In genomic region chr13:50400035-50400726, GRCh38 we compare ENCODE assay signal across 11 cellular contexts.
DNase-seq lines count a peak whose midpoint lies in the region; ATAC-seq and TF ChIP-seq lines count a peak whose summit lies in the region.
"Had no signal": no experiment of that assay in that cellular context is flagged by ENCODE, and none has a peak within 500 bp of the region (broad histone marks: within the 10 kb centered on the region; RNA-seq: fewer than 3 reads in every experiment).

No MANE protein-coding gene starts in this region.

- 94% methylated on average over 2 of the region's 3 CpGs for WGBS in mesenchymal stem cell

- H3K18ac ChIP-seq in mesenchymal stem cell (ENCODE audit: low read depth in 1 of 2, low read length in 2 of 2): no peak overlapping the region

- peak overlapping the region; percentile 2 for H3K9ac ChIP-seq in mesenchymal stem cell (ENCODE audit: low read length)

- no peak overlapping the region for H2BK15ac ChIP-seq in mesenchymal stem cell (ENCODE audit: low read depth, poor library complexity, severe bottlenecking)

- no peaks in the 10 kb centered on the region for H3K79me1 ChIP-seq in mesenchymal stem cell (replicated peaks; ENCODE audit: low read length, poor library complexity, severe bottlenecking)

- no peak overlapping the region for H2AFZ ChIP-seq in mesenchymal stem cell (ENCODE audit: low read depth, low read length)

- no peak overlapping the region for H4K91ac ChIP-seq in mesenchymal stem cell (ENCODE audit: low read length)

- H3K27me3 ChIP-seq in right atrium auricular region: no peaks in the 10 kb centered on the region
- no peaks in the 10 kb centered on the region for H3K27me3 ChIP-seq in mesenchymal stem cell (ENCODE audit: control insufficient read depth in 1 of 2, insufficient read depth in 1 of 2, low read length in 2 of 2)
- H3K27me3 ChIP-seq in thoracic aorta (replicated peaks; ENCODE audit: insufficient read depth): no peaks in the 10 kb centered on the region
- no peaks in the 10 kb centered on the region for H3K27me3 ChIP-seq in HAP-1 (ENCODE audit: low read depth)

- H2BK120ac ChIP-seq in mesenchymal stem cell (ENCODE audit: low read depth, low read length): no peak overlapping the region

- peaks cover 0 to 20% of the 10 kb centered on the region in 2 donors for H3K4me1 ChIP-seq in right atrium auricular region
- peaks cover 2% of the 10 kb centered on the region for H3K4me1 ChIP-seq in mesenchymal stem cell (ENCODE audit: control insufficient read depth, insufficient read depth, low read depth, low read length)
- H3K4me1 ChIP-seq in thoracic aorta (ENCODE audit: control insufficient read depth in 1 of 2, low read depth in 2 of 2): peaks cover 0 to 8% of the 10 kb centered on the region in 2 donors
- H3K4me1 ChIP-seq in HAP-1: no peaks in the 10 kb centered on the region

- H3K27ac ChIP-seq in right atrium auricular region: peak overlapping the region in 1 of 2 donors; percentile 74
- no peak overlapping the region for H3K27ac ChIP-seq in mesenchymal stem cell (ENCODE audit: low read length, poor library complexity, severe bottlenecking)
- no peak overlapping the region for H3K27ac ChIP-seq in thoracic aorta

- intact Hi-C loops in Right ventricle myocardium superior (cut with DNase I): no loop called here

- ATAC-seq in Right ventricle myocardium superior (ENCODE audit: poor library complexity) (peak; percentile 89), thoracic aorta (ENCODE audit: insufficient number of reproducible peaks, low FRiP score, low read depth) (no peak), GM19463 (IDR thresholded peaks at IDR 0.05; ENCODE audit: unreplicated experiment) (no peak), HG02610 (IDR thresholded peaks at IDR 0.05; ENCODE audit: unreplicated experiment) (no peak)

- H4K8ac ChIP-seq in mesenchymal stem cell (ENCODE audit: low read length): peak overlapping the region; percentile 32

- TF ChIP-seq CTCF in right atrium auricular region (IDR thresholded peaks at IDR 0.05) (no peak), epithelial cell of esophagus (IDR thresholded peaks at IDR 0.05; ENCODE audit: insufficient read depth, low read depth, low read length, missing control alignments) (no peak), thoracic aorta (IDR thresholded peaks at IDR 0.05) (no peak)

- in situ Hi-C loops in HAP-1 (cut with MboI; ENCODE audit: low sequenced_read_pairs): no loop called here

- no peak overlapping the region for H2BK5ac ChIP-seq in mesenchymal stem cell (ENCODE audit: low read depth, low read length, poor library complexity, severe bottlenecking)

- H2BK12ac ChIP-seq in mesenchymal stem cell (ENCODE audit: low read length in 2 of 2): peak overlapping the region in 1 of 2 experiments; percentile 68

- no peak overlapping the region for H3K4me2 ChIP-seq in mesenchymal stem cell (ENCODE audit: low read length, poor library complexity, severe bottlenecking)

- H3K14ac ChIP-seq in mesenchymal stem cell (ENCODE audit: low read length in 2 of 2): no peak overlapping the region

- H3K36me3 ChIP-seq in right atrium auricular region (no peaks in the 10 kb centered on the region), mesenchymal stem cell (ENCODE audit: control insufficient read depth in 1 of 2, insufficient read depth in 2 of 2, low read depth in 1 of 2, low read length in 2 of 2) (no peaks in the 10 kb centered on the region), thoracic aorta (no peaks in the 10 kb centered on the region), HAP-1 (replicated peaks) (no peaks in the 10 kb centered on the region)

- H3K4me3 ChIP-seq in right atrium auricular region (no peak overlapping the region), epithelial cell of esophagus (ENCODE audit: low read length) (no peak overlapping the region), mesenchymal stem cell (ENCODE audit: insufficient read depth in 1 of 2, low read depth in 1 of 2, low read length in 2 of 2) (no peak overlapping the region), thoracic aorta (peak overlapping the region; percentile 5), HAP-1 (no peak overlapping the region)

- H2AK5ac ChIP-seq in mesenchymal stem cell (ENCODE audit: low read length, severe bottlenecking): no peak overlapping the region

- DNase-seq in Right ventricle myocardium superior (peak; percentile 66), right atrium auricular region (ENCODE audit: low spot score) (no peak), epithelial cell of esophagus (ENCODE audit: low read depth) (peak; percentile 49), mesenchymal stem cell (peak; percentile 24), thoracic aorta (ENCODE audit: low spot score) (no peak), HAP-1 (ENCODE audit: low spot score in 2 of 2) (no peak)
- DNase-seq: activated CD4-positive, alpha-beta T cell treated with anti-CD3 and anti-CD28 coated beads, Interleukin-2, amount 10 ng/mL, durations not matched to agents 24 days and 14 days; NCI-H1436 treated with DMSO at 0.1 percent for 48 hours; small intestine had no signal

- no peak overlapping the region for H3K23ac ChIP-seq in mesenchymal stem cell (ENCODE audit: low read length in 2 of 2)

- H3K9me3 ChIP-seq in right atrium auricular region (no peaks in the 10 kb centered on the region), mesenchymal stem cell (ENCODE audit: control insufficient read depth, low read length) (no peaks in the 10 kb centered on the region), thoracic aorta (no peaks in the 10 kb centered on the region), HAP-1 (no peaks in the 10 kb centered on the region)

- H3K4ac ChIP-seq in mesenchymal stem cell (ENCODE audit: low read depth in 1 of 2, low read length in 2 of 2): no peak overlapping the region

Comparison
In these comparisons a context has a peak if more than half of its experiments do, and no peak if none do; other contexts are left out.
1. DNase-seq: peak in Right ventricle myocardium superior (single experiment), epithelial cell of esophagus (single experiment) and mesenchymal stem cell (single experiment); none in right atrium auricular region (single experiment), thoracic aorta (single experiment) and HAP-1 (0 of 2).